Comparison of ENCODE assay signal across 1 cellular context in genomic region chr2:161088658-161089350, GRCh38.
A peak's percentile ranks its signal among the peaks of the same experiment; 100 is the strongest.
TF ChIP-seq lines count a peak whose summit lies in the region.

No MANE protein-coding gene starts in this region.

TF ChIP-seq in GM12878, 131 proteins besides CTCF, POLR2A, EP300 and RAD21 (continued from another document and continues in another):
- TF ChIP-seq BACH1 (IDR thresholded peaks at IDR 0.05; ENCODE audit: borderline replicate concordance) (peak; percentile 29; the same call in 1 of the 2 replicates), EED (IDR thresholded peaks at IDR 0.05; ENCODE audit: low read depth) (peak; percentile 98), LARP7 (IDR thresholded peaks at IDR 0.05) (no peak), MYB (IDR thresholded peaks at IDR 0.05; ENCODE audit: borderline replicate concordance, low read depth, low read length) (no peak), ZNF622 (IDR thresholded peaks at IDR 0.05) (no peak), KDM1A (IDR thresholded peaks at IDR 0.05; ENCODE audit: borderline replicate concordance) (no peak), DPF2 (IDR thresholded peaks at IDR 0.05) (peak; percentile 96), USF2 (IDR thresholded peaks at IDR 0.05; ENCODE audit: borderline replicate concordance, low read depth, low read length) (no peak), STAT3 (IDR thresholded peaks at IDR 0.05; ENCODE audit: low read depth, low read length) (0 out of 2 replicates have a peak, but pooled peaks have one; percentile 84), PBX3 (IDR thresholded peaks at IDR 0.05; ENCODE audit: insufficient replicate concordance, low read depth, low read length) (no peak), NFYA (IDR thresholded peaks at IDR 0.05; ENCODE audit: borderline replicate concordance, low read depth, low read length) (no peak), SMC3 (IDR thresholded peaks at IDR 0.05; ENCODE audit: borderline replicate concordance, low read length) (peak; percentile 22; the same call in 1 of the 2 replicates), RELA (IDR thresholded peaks at IDR 0.05; ENCODE audit: borderline replicate concordance, partially characterized antibody) (no peak), MXI1 (IDR thresholded peaks at IDR 0.05; ENCODE audit: low read depth, low read length) (peak; percentile 65), ZBTB40 (IDR thresholded peaks at IDR 0.05; ENCODE audit: borderline replicate concordance) (no peak), E2F4 (IDR thresholded peaks at IDR 0.05; ENCODE audit: low read depth, low read length) (no peak), IRF4 (IDR thresholded peaks at IDR 0.05; ENCODE audit: low read depth, low read length) (peak; percentile 90), SPI1 (IDR thresholded peaks at IDR 0.05; ENCODE audit: borderline replicate concordance, insufficient read depth, low read depth, low read length) (peak; percentile 97), E4F1 (IDR thresholded peaks at IDR 0.05; ENCODE audit: borderline replicate concordance, partially characterized antibody) (no peak), SUPT20H (IDR thresholded peaks at IDR 0.05; ENCODE audit: borderline replicate concordance, control insufficient read depth, low read depth, low read length) (no peak), CBX5 (IDR thresholded peaks at IDR 0.05; ENCODE audit: low read depth) (peak; percentile 83; the same call in 1 of the 2 replicates), ATF7 (IDR thresholded peaks at IDR 0.05; ENCODE audit: low read depth) (peak; percentile 45), MLLT1 (IDR thresholded peaks at IDR 0.05) (no peak; the same call in 1 of the 2 replicates), NBN (IDR thresholded peaks at IDR 0.05) (peak; percentile 74; the same call in 1 of the 2 replicates), ZBED1 (IDR thresholded peaks at IDR 0.05; ENCODE audit: borderline replicate concordance) (0 out of 2 replicates have a peak, but pooled peaks have one; percentile 24), SKIL (IDR thresholded peaks at IDR 0.05; ENCODE audit: low read depth, poor library complexity, severe bottlenecking) (peak; percentile 74), BRCA1 (IDR thresholded peaks at IDR 0.05; ENCODE audit: low read depth, low read length) (no peak), MEF2B (IDR thresholded peaks at IDR 0.05; ENCODE audit: partially characterized antibody, poor library complexity, severe bottlenecking) (peak; percentile 95), ZNF592 (IDR thresholded peaks at IDR 0.05) (no peak), CHD1 (IDR thresholded peaks at IDR 0.05; ENCODE audit: low read depth, low read length) (no peak), REST (IDR thresholded peaks at IDR 0.05; ENCODE audit: low read depth, low read length) (no peak), CHD4 (IDR thresholded peaks at IDR 0.05) (no peak), CHD2 (IDR thresholded peaks at IDR 0.05; ENCODE audit: borderline replicate concordance, low read depth, low read length) (peak; percentile 62; the same call in 1 of the 2 replicates), MTA3 (IDR thresholded peaks at IDR 0.05; ENCODE audit: borderline replicate concordance, low read length) (peak; percentile 79; the same call in 1 of the 2 replicates), SMAD1 (IDR thresholded peaks at IDR 0.05; ENCODE audit: low read depth, partially characterized antibody) (no peak)
